In genomic region chr7:115631782-115632181, GRCh38 we compare ENCODE assay signal across 2 cellular contexts.
TF ChIP-seq lines count a peak whose summit lies in the region.

No MANE protein-coding gene starts in this region.

TF ChIP-seq in IMR-90, 13 proteins besides CTCF, POLR2A, EP300 and RAD21:
- TF ChIP-seq SMC3 (IDR thresholded peaks at IDR 0.05; ENCODE audit: low read depth, low read length) = no peak
- TF ChIP-seq RFX5 (IDR thresholded peaks at IDR 0.05; ENCODE audit: low read depth, low read length) = no peak
- TF ChIP-seq ELK1 (IDR thresholded peaks at IDR 0.05; ENCODE audit: borderline replicate concordance, low read depth, low read length) = no peak
- no peak for TF ChIP-seq MXI1 (IDR thresholded peaks at IDR 0.05; ENCODE audit: borderline replicate concordance, low read depth, low read length)
- no peak for TF ChIP-seq MAFK (IDR thresholded peaks at IDR 0.05; ENCODE audit: low read depth, low read length)
- no peak for TF ChIP-seq FOS (IDR thresholded peaks at IDR 0.05; ENCODE audit: low read depth, low read length)
- TF ChIP-seq USF2 (IDR thresholded peaks at IDR 0.05; ENCODE audit: low read depth, low read length) = no peak
- no peak for TF ChIP-seq RCOR1 (IDR thresholded peaks at IDR 0.05; ENCODE audit: insufficient replicate concordance, low read length)
- no peak for TF ChIP-seq MAZ (IDR thresholded peaks at IDR 0.05; ENCODE audit: borderline replicate concordance, low read depth, low read length)
- TF ChIP-seq NFE2L2 (IDR thresholded peaks at IDR 0.05; ENCODE audit: low read depth, low read length) = no peak
- TF ChIP-seq CEBPB (IDR thresholded peaks at IDR 0.05; ENCODE audit: low read depth, low read length) = no peak
- TF ChIP-seq BHLHE40 (IDR thresholded peaks at IDR 0.05; ENCODE audit: low read depth, low read length) = no peak
- no peak for TF ChIP-seq CHD1 (IDR thresholded peaks at IDR 0.05; ENCODE audit: low read depth, low read length)

TF ChIP-seq in H1, 55 proteins besides CTCF, POLR2A, EP300 and RAD21:
- TF ChIP-seq KDM5A (IDR thresholded peaks at IDR 0.05; ENCODE audit: low read length) = no peak
- TF ChIP-seq KDM1A (IDR thresholded peaks at IDR 0.05; ENCODE audit: borderline replicate concordance, low read length) = no peak
- no peak for TF ChIP-seq ASH2L (IDR thresholded peaks at IDR 0.05; ENCODE audit: low read length)
TF ChIP-seq in H1: peak in this region for 0.
